ENCODE assay signal across 26 cellular contexts in the genomic region with DNA sequence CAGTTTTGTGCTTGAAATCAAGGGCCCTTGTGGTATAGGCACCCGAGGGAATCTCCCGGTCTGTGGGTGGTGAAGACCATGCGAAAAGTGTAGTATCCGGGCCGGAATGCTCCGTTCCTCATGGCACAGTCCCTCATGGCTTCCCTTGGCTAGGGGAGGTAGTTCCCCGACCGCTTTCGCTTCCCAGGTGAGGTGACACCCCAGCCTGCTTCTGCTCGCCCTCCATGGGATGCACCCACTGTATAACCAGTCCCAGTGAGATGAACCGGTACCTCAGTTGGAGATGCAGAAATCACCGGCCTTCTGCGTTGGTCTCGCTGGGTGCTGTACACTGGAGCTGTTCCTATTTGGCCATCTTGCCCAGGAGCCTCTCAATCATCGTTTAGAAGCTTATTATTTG.
DNase-seq lines count a peak whose midpoint lies in the region; ATAC-seq, FAIRE-seq and TF ChIP-seq lines count a peak whose summit lies in the region.
"Had no signal": no experiment of that assay in that cellular context is flagged by ENCODE, and none has a peak within 500 bp of the region (broad histone marks: within the 10 kb centered on the region; RNA-seq: fewer than 3 reads in every experiment).

No MANE protein-coding gene starts in this region.

- H3K18ac ChIP-seq in H1 (ENCODE audit: extremely low read depth, low read length) (no peak overlapping the region), mesenchymal stem cell (ENCODE audit: low read depth in 1 of 2, low read length in 2 of 2) (peak overlapping the region in 1 of 2 experiments; percentile 61)

- H3K14ac ChIP-seq in H1 (ENCODE audit: insufficient read length) (no peak overlapping the region), mesenchymal stem cell (ENCODE audit: low read length in 2 of 2) (no peak overlapping the region)

- TF ChIP-seq CTCF in H1 (IDR thresholded peaks at IDR 0.05; ENCODE audit: control extremely low read depth in 1 of 3, insufficient read depth in 1 of 3, low read depth in 1 of 3, low read length in 3 of 3) (no peak), sigmoid colon (IDR thresholded peaks at IDR 0.05) (no peak), mucosa of descending colon (IDR thresholded peaks at IDR 0.05) (no peak)

- H3K23me2 ChIP-seq in H1 (ENCODE audit: low read depth, low read length) = no peaks in the 10 kb centered on the region

- H3K23ac ChIP-seq in H1 (ENCODE audit: insufficient read length) (no peak overlapping the region), mesenchymal stem cell (ENCODE audit: low read length in 2 of 2) (no peak overlapping the region)

- TF ChIP-seq EP300 in H1 (IDR thresholded peaks at IDR 0.05; ENCODE audit: borderline replicate concordance in 1 of 2, low read depth in 2 of 2, low read length in 2 of 2) (no peak), sigmoid colon (IDR thresholded peaks at IDR 0.05) (no peak)

- H3K36me3 ChIP-seq in H1 (ENCODE audit: control insufficient read depth in 2 of 4, insufficient read depth in 4 of 4, low read length in 3 of 4) (no peaks in the 10 kb centered on the region), mesenchymal stem cell (ENCODE audit: control insufficient read depth in 1 of 2, insufficient read depth in 2 of 2, low read depth in 1 of 2, low read length in 2 of 2) (no peaks in the 10 kb centered on the region), sigmoid colon (no peaks in the 10 kb centered on the region), mucosa of descending colon (ENCODE audit: low read depth) (no peaks in the 10 kb centered on the region)
- H3K36me3 ChIP-seq: BE2C, BLaER1 had no signal

- no peaks in the 10 kb centered on the region for H3K79me1 ChIP-seq in H1 (ENCODE audit: low read depth, low read length)
- H3K79me1 ChIP-seq in mesenchymal stem cell (replicated peaks; ENCODE audit: low read length, poor library complexity, severe bottlenecking) = no peaks in the 10 kb centered on the region

- H4K20me1 ChIP-seq in H1 (replicated peaks in 1 of 2; ENCODE audit: control insufficient read depth in 1 of 2, insufficient read depth in 2 of 2, low read length in 2 of 2) = no peaks in the 10 kb centered on the region
- H4K20me1 ChIP-seq: BLaER1 had no signal

- H3K4me3 ChIP-seq in H1 (ENCODE audit: extremely low read depth in 1 of 4, insufficient read depth in 2 of 4, low read depth in 3 of 4, low read length in 4 of 4) (no peak overlapping the region), mesenchymal stem cell (ENCODE audit: insufficient read depth in 1 of 2, low read depth in 1 of 2, low read length in 2 of 2) (no peak overlapping the region), sigmoid colon (no peak overlapping the region), mucosa of descending colon (no peak overlapping the region)
- H3K4me3 ChIP-seq: BLaER1, GM12878 had no signal

- CTCF ChIA-PET in H1 (lab: Charles Lee; ENCODE audit: partially characterized antibody) = no interaction called here

- ATAC-seq in sciatic nerve (no peak), mucosa of descending colon (no peak)
- ATAC-seq: GM12878 had no signal

- no peak for TF ChIP-seq RAD21 in H1 (IDR thresholded peaks at IDR 0.05 in 1 of 2, conservative IDR thresholded peaks at IDR 0.05 in 1 of 2; ENCODE audit: low read depth in 2 of 2, low read length in 2 of 2)

- H3K4me2 ChIP-seq in H1 (ENCODE audit: insufficient read depth in 1 of 2, low read depth in 2 of 2, low read length in 2 of 2) (no peak overlapping the region), mesenchymal stem cell (ENCODE audit: low read length, poor library complexity, severe bottlenecking) (no peak overlapping the region)
- H3K4me2 ChIP-seq: BLaER1 had no signal

- POLR2A ChIA-PET in H1 (lab: Charles Lee; ENCODE audit: partially characterized antibody) = no interaction called here

- intact Hi-C loops in sigmoid colon (cut with DNase I) = no loop called here
- intact Hi-C loops in sciatic nerve (cut with DNase I) = no loop called here
- intact Hi-C loops in mucosa of descending colon (cut with DNase I, micrococcal nuclease) = no loop called here

- no peak overlapping the region for H2BK15ac ChIP-seq in H1 (ENCODE audit: low read length)
- no peak overlapping the region for H2BK15ac ChIP-seq in mesenchymal stem cell (ENCODE audit: low read depth, poor library complexity, severe bottlenecking)

- H2AFZ ChIP-seq in H1 (ENCODE audit: low read length) = 0 out of 2 replicates have a peak overlapping the region, but pooled peaks have one; percentile 36
- H2AFZ ChIP-seq in mesenchymal stem cell (ENCODE audit: low read depth, low read length) = no peak overlapping the region

- DNase-seq in H1 (ENCODE audit: low read depth in 1 of 2, low spot score in 2 of 2) (no peak), mesenchymal stem cell (no peak), sigmoid colon (peak; percentile 57), hippocampal formation (lab: John Stamatoyannopoulos, UW) (no peak), sciatic nerve (ENCODE audit: low spot score) (no peak), mucosa of descending colon (no peak)
- DNase-seq: 8988T; ACHN; BE2C; C1 segment of cervical spinal cord; CD4-positive, alpha-beta memory T cell; CD4-positive, CD25-positive, alpha-beta regulatory T cell; CD8-positive, alpha-beta memory T cell; COR-L47; DMS 273 treated with DMSO at 0.1 percent for 48 hours; DMS153; DMS53; DMS79; DND-41; EL; GDM1 had no signal

- no peak overlapping the region for H2BK12ac ChIP-seq in H1 (ENCODE audit: low read depth, low read length)
- peak overlapping the region; percentile 14 to 80 for H2BK12ac ChIP-seq in mesenchymal stem cell (ENCODE audit: low read length in 2 of 2)

- H3K9me3 ChIP-seq in H1 (ENCODE audit: insufficient read depth in 2 of 2, low read depth in 1 of 2, low read length in 1 of 2) (no peaks in the 10 kb centered on the region), mesenchymal stem cell (ENCODE audit: control insufficient read depth, low read length) (no peaks in the 10 kb centered on the region), sigmoid colon (peaks cover 0 to 4% (median 0%) of the 10 kb centered on the region in 4 donors), mucosa of descending colon (peaks cover 2% of the 10 kb centered on the region)
- H3K9me3 ChIP-seq: BE2C, BLaER1 had no signal

- H3K27ac ChIP-seq in H1 (ENCODE audit: low read depth, low read length) (no peak overlapping the region), mesenchymal stem cell (ENCODE audit: low read length, poor library complexity, severe bottlenecking) (no peak overlapping the region), sigmoid colon (no peak overlapping the region)
- H3K27ac ChIP-seq: BLaER1 had no signal

- H2AK5ac ChIP-seq in H1 (ENCODE audit: low read depth, low read length) = no peak overlapping the region
- no peak overlapping the region for H2AK5ac ChIP-seq in mesenchymal stem cell (ENCODE audit: low read length, severe bottlenecking)

- WGBS in H1 (ENCODE audit: extremely low coverage in 1 of 2, insufficient coverage in 1 of 2, insufficient read length in 1 of 2, insufficient replicate concordance in 2 of 2, low coverage in 1 of 2, low lambda C conversion rate in 2 of 2, missing lambda C conversion rate in 1 of 2), 2 experiments = 97% methylated on average over 15 of the region's 15 CpGs; no CpG with 5 or more reads in 1 of the 2 experiments
- 97% methylated on average over 14 of the region's 15 CpGs for WGBS in mesenchymal stem cell
- 93 to 95% methylated on average over 15 of the region's 15 CpGs for WGBS in sigmoid colon, 2 donors

- H3K4me1 ChIP-seq in H1 (replicated peaks in 1 of 4; ENCODE audit: control insufficient read depth in 3 of 4, insufficient read depth in 4 of 4, low read length in 3 of 4) (no peaks in the 10 kb centered on the region), mesenchymal stem cell (ENCODE audit: control insufficient read depth, insufficient read depth, low read depth, low read length) (no peaks in the 10 kb centered on the region), sigmoid colon (no peaks in the 10 kb centered on the region), mucosa of descending colon (ENCODE audit: low read depth) (no peaks in the 10 kb centered on the region)
- H3K4me1 ChIP-seq: BE2C, BLaER1 had no signal

- TF ChIP-seq POLR2A in H1 (IDR thresholded peaks at IDR 0.05; ENCODE audit: control extremely low read depth in 1 of 2, low read depth in 2 of 2, low read length in 2 of 2) = no peak
- no peak for TF ChIP-seq POLR2A in sigmoid colon (IDR thresholded peaks at IDR 0.05)

- H2BK120ac ChIP-seq in H1 (replicated peaks; ENCODE audit: low read depth, low read length) = no peak overlapping the region
- no peak overlapping the region for H2BK120ac ChIP-seq in mesenchymal stem cell (ENCODE audit: low read depth, low read length)

- H3K9ac ChIP-seq in H1 (replicated peaks in 1 of 4; ENCODE audit: extremely low read depth in 1 of 4, low read depth in 3 of 4, low read length in 3 of 4) (no peak overlapping the region), mesenchymal stem cell (ENCODE audit: low read length) (no peak overlapping the region)
- H3K9ac ChIP-seq: BLaER1 had no signal

- H4K91ac ChIP-seq in H1 (replicated peaks; ENCODE audit: insufficient read length, low read length) = no peak overlapping the region
- peak overlapping the region; percentile 14 for H4K91ac ChIP-seq in mesenchymal stem cell (ENCODE audit: low read length)

- no peak overlapping the region for H4K8ac ChIP-seq in H1 (ENCODE audit: extremely low read depth, insufficient read depth, low read length)
- peak overlapping the region; percentile 7 for H4K8ac ChIP-seq in mesenchymal stem cell (ENCODE audit: low read length)

- H3K27me3 ChIP-seq in H1 (replicated peaks in 1 of 4; ENCODE audit: control insufficient read depth in 3 of 4, extremely low read depth in 1 of 4, insufficient read depth in 3 of 4, low read length in 3 of 4) = no peaks in the 10 kb centered on the region
- no peaks in the 10 kb centered on the region for H3K27me3 ChIP-seq in mesenchymal stem cell (ENCODE audit: control insufficient read depth in 1 of 2, insufficient read depth in 1 of 2, low read length in 2 of 2)
- no peaks in the 10 kb centered on the region for H3K27me3 ChIP-seq in sigmoid colon
- H3K27me3 ChIP-seq: BE2C, BLaER1 had no signal

- no peak overlapping the region for H2BK20ac ChIP-seq in H1 (ENCODE audit: low read length)

- no peaks in the 10 kb centered on the region for H3K79me2 ChIP-seq in H1 (ENCODE audit: control insufficient read depth in 1 of 2, insufficient read depth in 2 of 2, low read length in 2 of 2)

- FAIRE-seq in H1 (lab: Jason Lieb, UNC) = no peak
- FAIRE-seq: A204.1, GM12878, GM12892, GM18507 had no signal

- no peak overlapping the region for H4K5ac ChIP-seq in H1 (ENCODE audit: insufficient read length, low read depth, low read length)

- no peak overlapping the region for H3K4ac ChIP-seq in H1 (replicated peaks; ENCODE audit: insufficient read length, low read depth, low read length)
- H3K4ac ChIP-seq in mesenchymal stem cell (ENCODE audit: low read depth in 1 of 2, low read length in 2 of 2) = peak overlapping the region in 1 of 2 experiments; percentile 10

- no peak overlapping the region for H3K56ac ChIP-seq in H1 (replicated peaks; ENCODE audit: insufficient read length, low read depth, low read length)

- H2BK5ac ChIP-seq in H1 (ENCODE audit: low read depth, low read length) (no peak overlapping the region), mesenchymal stem cell (ENCODE audit: low read depth, low read length, poor library complexity, severe bottlenecking) (no peak overlapping the region)

TF ChIP-seq in H1, 55 proteins besides CTCF, POLR2A, EP300 and RAD21 (continues in another document):
- no peak for TF ChIP-seq RBBP5 (IDR thresholded peaks at IDR 0.05; ENCODE audit: borderline replicate concordance, low read depth, low read length)
- TF ChIP-seq JUN (IDR thresholded peaks at IDR 0.05; ENCODE audit: low read depth, low read length) = no peak
